12 cellular contexts compared by ENCODE assay signal in the genomic region with DNA sequence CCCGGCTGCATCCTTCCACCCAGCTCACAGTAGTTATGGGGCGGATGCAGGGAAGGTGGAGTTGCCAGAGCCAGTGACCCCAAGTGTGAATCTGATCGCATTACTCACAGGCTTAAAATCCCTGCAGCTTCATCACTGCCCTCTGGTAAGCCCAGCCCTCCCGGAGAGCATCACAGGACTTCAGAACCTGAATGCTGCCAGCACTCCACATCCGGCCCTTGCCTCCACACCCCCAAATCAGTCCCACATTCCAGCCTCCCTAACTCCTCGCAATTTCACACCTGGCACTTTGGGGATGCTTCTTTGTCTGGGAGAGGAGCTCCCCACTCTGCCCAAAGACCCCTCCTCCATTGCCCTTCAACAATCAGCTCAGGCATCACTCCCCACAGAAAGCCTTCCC. TPM values are rescaled to one million over a fixed set of nuclear protein-coding genes. Genes with fewer than 3 reads are reported as not detected.
DNase-seq lines count a peak whose midpoint lies in the region; TF ChIP-seq lines count a peak whose summit lies in the region.
"Had no signal": no experiment of that assay in that cellular context is flagged by ENCODE, and none has a peak within 500 bp of the region (broad histone marks: within the 10 kb centered on the region; RNA-seq: fewer than 3 reads in every experiment).

No MANE protein-coding gene starts in this region.

- POLR2A ChIA-PET in SK-N-SH (lab: Yijun Ruan, JAX): no interaction called here

- no CpG with 5 or more reads among the region's 6 CpGs for WGBS in mesendoderm (ENCODE audit: extremely low coverage, insufficient coverage, low lambda C conversion rate)
- WGBS in SK-N-SH (ENCODE audit: low lambda C conversion rate): 94% methylated on average over 5 of the region's 6 CpGs

- no peak for TF ChIP-seq RAD21 in SK-N-SH (IDR thresholded peaks at IDR 0.05; ENCODE audit: low read length)

- DNase-seq in left ventricle myocardium inferior: no peak
- no peak for DNase-seq in cardiac septum (ENCODE audit: low spot score)
- peak; percentile 36 for DNase-seq in choroid plexus epithelial cell (ENCODE audit: low read depth)
- peak; percentile 91 for DNase-seq in mesendoderm
- no peak for DNase-seq in SK-N-SH
- no peak for DNase-seq in putamen (ENCODE audit: low spot score)
- DNase-seq in dedifferentiated amniotic fluid mesenchymal stem cell (ENCODE audit: extremely low spot score): no peak
- DNase-seq in Peyer's patch: no peak
- DNase-seq: EL had no signal

- H3K79me2 ChIP-seq in mesendoderm (ENCODE audit: control insufficient read depth, insufficient read depth, low read length) (no peaks in the 10 kb centered on the region), SK-N-SH (ENCODE audit: insufficient read depth) (no peaks in the 10 kb centered on the region)

- H4K8ac ChIP-seq in mesendoderm (ENCODE audit: low read depth, low read length): no peak overlapping the region

- H3K56ac ChIP-seq in mesendoderm (ENCODE audit: low read length): no peak overlapping the region

- H3K4me1 ChIP-seq in left ventricle myocardium inferior (peaks cover 28% of the 10 kb centered on the region), mesendoderm (ENCODE audit: control insufficient read depth, low read depth, low read length) (peaks cover 19% of the 10 kb centered on the region), SK-N-SH (ENCODE audit: control insufficient read depth in 1 of 2, insufficient read depth in 2 of 2, low read depth in 1 of 2, low read length in 1 of 2) (peaks cover 0 to 32% of the 10 kb centered on the region in 2 experiments; a peak in 1 of 4 replicates), Peyer's patch (no peaks in the 10 kb centered on the region)
- H3K4me1 ChIP-seq: A549, HAP-1 had no signal

- no peaks in the 10 kb centered on the region for H3K36me3 ChIP-seq in left ventricle myocardium inferior
- no peaks in the 10 kb centered on the region for H3K36me3 ChIP-seq in mesendoderm (ENCODE audit: control insufficient read depth, insufficient read depth, low read length)
- H3K36me3 ChIP-seq in SK-N-SH (replicated peaks in 1 of 2; ENCODE audit: control insufficient read depth in 1 of 2, insufficient read depth in 2 of 2, low read length in 1 of 2): no peaks in the 10 kb centered on the region
- H3K36me3 ChIP-seq in Peyer's patch: no peaks in the 10 kb centered on the region
- H3K36me3 ChIP-seq: HAP-1 had no signal

- TF ChIP-seq CTCF in left ventricle myocardium inferior (IDR thresholded peaks at IDR 0.05; ENCODE audit: borderline replicate concordance) (no peak), choroid plexus epithelial cell (conservative IDR thresholded peaks at IDR 0.05; ENCODE audit: low read depth, low read length) (no peak), SK-N-SH (IDR thresholded peaks at IDR 0.05) (no peak), Peyer's patch (IDR thresholded peaks at IDR 0.05) (no peak)

- no peak overlapping the region for H2AK5ac ChIP-seq in mesendoderm (ENCODE audit: low read length)

- no peak overlapping the region for H2AFZ ChIP-seq in SK-N-SH (ENCODE audit: low read depth)

- no peaks in the 10 kb centered on the region for H3F3A ChIP-seq in SK-N-SH (replicated peaks; ENCODE audit: insufficient read depth)

- H3K4me2 ChIP-seq in mesendoderm (ENCODE audit: low read length) (no peak overlapping the region), SK-N-SH (no peak overlapping the region)
- H3K4me2 ChIP-seq: A549 had no signal

- H3K18ac ChIP-seq in mesendoderm (ENCODE audit: low read length): no peak overlapping the region

- no peak overlapping the region for H3K4ac ChIP-seq in mesendoderm (ENCODE audit: low read depth, low read length)

- no peaks in the 10 kb centered on the region for H4K20me1 ChIP-seq in SK-N-SH (ENCODE audit: insufficient read depth)

- H4K5ac ChIP-seq in mesendoderm (ENCODE audit: low read length): no peak overlapping the region

- no peaks in the 10 kb centered on the region for H3K9me2 ChIP-seq in SK-N-SH

- H2BK15ac ChIP-seq in mesendoderm (replicated peaks; ENCODE audit: low read depth): no peak overlapping the region

- no peaks in the 10 kb centered on the region for H3K79me1 ChIP-seq in mesendoderm (ENCODE audit: low read length)

- no peak for TF ChIP-seq EP300 in SK-N-SH (IDR thresholded peaks at IDR 0.05; ENCODE audit: borderline replicate concordance in 1 of 2, low read depth in 1 of 2, low read length in 1 of 2)

- no peak for TF ChIP-seq POLR2A in Peyer's patch (IDR thresholded peaks at IDR 0.05)

- no peak overlapping the region for H3K4me3 ChIP-seq in left ventricle myocardium inferior
- no peak overlapping the region for H3K4me3 ChIP-seq in choroid plexus epithelial cell (ENCODE audit: low read depth, low read length)
- no peak overlapping the region for H3K4me3 ChIP-seq in mesendoderm (ENCODE audit: low read length)
- no peak overlapping the region for H3K4me3 ChIP-seq in SK-N-SH (ENCODE audit: low read depth in 2 of 2, low read length in 1 of 2)
- no peak overlapping the region for H3K4me3 ChIP-seq in Peyer's patch
- H3K4me3 ChIP-seq: A549, HAP-1 had no signal

- H3K23ac ChIP-seq in mesendoderm (ENCODE audit: low read length): no peak overlapping the region

- H3K9ac ChIP-seq in mesendoderm (ENCODE audit: low read length) (no peak overlapping the region), SK-N-SH (no peak overlapping the region)

- intact Hi-C loops in left ventricle myocardium inferior (cut with micrococcal nuclease) (no loop called here), cardiac septum (cut with DNase I) (no loop called here)

- CTCF ChIA-PET in SK-N-SH (lab: Yijun Ruan, JAX): interaction anchor here (1.9 kb wide), 1 partner anchor 34 kb away, joined by 7 read pairs; no protein-coding TSS in a partner anchor

- H3K27me3 ChIP-seq in left ventricle myocardium inferior (ENCODE audit: low read depth) (no peaks in the 10 kb centered on the region), mesendoderm (ENCODE audit: insufficient read depth, low read length, poor library complexity) (no peaks in the 10 kb centered on the region), SK-N-SH (ENCODE audit: insufficient read depth) (no peaks in the 10 kb centered on the region), Peyer's patch (no peaks in the 10 kb centered on the region)

- no peak overlapping the region for H2BK5ac ChIP-seq in mesendoderm (ENCODE audit: low read length)

- H3K9me3 ChIP-seq in left ventricle myocardium inferior (replicated peaks) (no peaks in the 10 kb centered on the region), SK-N-SH (no peaks in the 10 kb centered on the region), Peyer's patch (no peaks in the 10 kb centered on the region)
- H3K9me3 ChIP-seq: A549, HAP-1 had no signal

- H3K27ac ChIP-seq in left ventricle myocardium inferior (replicated peaks): peak overlapping the region; percentile 64
- no peak overlapping the region for H3K27ac ChIP-seq in mesendoderm (ENCODE audit: low read depth, low read length)
- H3K27ac ChIP-seq in SK-N-SH (ENCODE audit: low read depth in 2 of 2, low read length in 1 of 2): no peak overlapping the region; a peak in 1 of 4 replicates
- no peak overlapping the region for H3K27ac ChIP-seq in Peyer's patch
- H3K27ac ChIP-seq: A549 had no signal

- H2BK120ac ChIP-seq in mesendoderm (ENCODE audit: low read depth, low read length): no peak overlapping the region

TF ChIP-seq in SK-N-SH, 30 proteins besides CTCF, POLR2A, EP300 and RAD21:
- TF ChIP-seq RXRA (IDR thresholded peaks at IDR 0.05; ENCODE audit: borderline replicate concordance, low read depth): no peak
- TF ChIP-seq TAF1 (IDR thresholded peaks at IDR 0.05; ENCODE audit: borderline replicate concordance, low read depth, low read length): no peak
- TF ChIP-seq TEAD4 (IDR thresholded peaks at IDR 0.05; ENCODE audit: borderline replicate concordance, insufficient read depth): no peak

RNA-seq across cellular contexts. Expression of a gene that starts 15.6 kb away (rescaled TPM):
- total RNA-seq in left ventricle myocardium inferior (8.7 TPM), cardiac septum (23.8 TPM), Peyer's patch (under 1 TPM in 1 of 4 donors, not detected in 3; 0.54 TPM)
- polyA plus RNA-seq in mesendoderm (2013, experiment 1 of 2): 35.4 TPM
- polyA plus RNA-seq in mesendoderm (2013, experiment 2 of 2): 35.7 TPM
- polyA plus RNA-seq in SK-N-SH (2012; rRNA removed): 0.54 and 1.2 TPM in 2 replicates
- 1.3 and 2.6 TPM in 2 replicates for polyA plus RNA-seq in SK-N-SH (2012; cell fraction: cytosol; rRNA removed)
- polyA plus RNA-seq in SK-N-SH (2012; cell fraction: nucleus; rRNA removed): 0.52 and 0.69 TPM in 2 replicates
- polyA plus RNA-seq: CD14-positive monocyte had no signal

Comparison
In these comparisons a context has a peak if more than half of its experiments do, and no peak if none do; other contexts are left out.
1. DNase-seq: peak in choroid plexus epithelial cell (single experiment) and mesendoderm (single experiment); none in left ventricle myocardium inferior (single experiment), cardiac septum (single experiment), SK-N-SH (single experiment), putamen (single experiment), dedifferentiated amniotic fluid mesenchymal stem cell (single experiment) and Peyer's patch (0 of 3).